ENCODE assay signal across 33 cellular contexts in the genomic region with DNA sequence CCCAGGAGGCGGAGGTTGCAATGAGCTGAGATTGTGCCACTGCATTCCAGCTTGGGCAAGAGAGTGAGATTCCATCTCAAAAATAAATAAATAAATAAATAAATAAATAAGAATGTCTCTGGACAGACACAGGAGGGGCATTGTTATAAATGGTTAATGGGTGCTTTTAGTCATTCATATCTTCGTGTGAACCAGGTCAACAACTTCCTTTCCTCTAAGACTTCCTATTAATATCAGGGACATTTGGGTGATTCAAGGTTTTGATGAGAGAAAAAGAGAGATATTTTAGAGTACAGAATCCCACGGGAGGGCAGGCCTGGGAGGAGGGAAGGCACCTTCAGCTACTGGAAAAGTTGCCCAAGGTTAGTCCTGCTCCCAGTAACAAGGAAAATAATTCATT.
"Had no signal": no experiment of that assay in that cellular context is flagged by ENCODE, and none has a peak within 500 bp of the region (broad histone marks: within the 10 kb centered on the region; RNA-seq: fewer than 3 reads in every experiment).

No MANE protein-coding gene starts in this region.

- H3K27me3 Mint-ChIP-seq: activated B cell treated with CpG ODN at 0.5 μM for 24 hours; activated CD4-positive, alpha-beta memory T cell treated with anti-CD3 and anti-CD28 coated beads for 36 hours; activated CD4-positive, alpha-beta T cell treated with anti-CD3 and anti-CD28 coated beads, Interleukin-2, amount 10 ng/mL, durations not matched to agents 24 days and 14 days; activated CD8-positive, alpha-beta T cell treated with anti-CD3 and anti-CD28 coated beads for 36 hours; activated naive CD4-positive, alpha-beta T cell treated with anti-CD3 and anti-CD28 coated beads, Interleukin-2, amount 10 ng/mL, durations not matched to agents 7 days and 5 days; activated naive CD4-positive, alpha-beta T cell treated with anti-CD3 and anti-CD28 coated beads, Interleukin-2, amount 50 U/mL, for 24 hours; activated naive CD8-positive, alpha-beta T cell; activated naive CD8-positive, alpha-beta T cell treated with anti-CD3 and anti-CD28 coated beads, Interleukin-2, amount 50 U/mL, for 24 hours; activated T-cell treated with anti-CD3 and anti-CD28 coated beads, Interleukin-2, amount 50 U/mL, for 24 hours; central memory CD8-positive, alpha-beta T cell had no signal

- H3K27me3 ChIP-seq: cardiac muscle cell had no signal

- H3K9me3 Mint-ChIP-seq: activated B cell treated with CpG ODN at 0.5 μM for 24 hours; activated CD4-positive, alpha-beta memory T cell treated with anti-CD3 and anti-CD28 coated beads for 36 hours; activated CD4-positive, alpha-beta T cell treated with anti-CD3 and anti-CD28 coated beads, Interleukin-2, amount 10 ng/mL, durations not matched to agents 24 days and 14 days; activated CD8-positive, alpha-beta T cell treated with anti-CD3 and anti-CD28 coated beads for 36 hours; activated naive CD4-positive, alpha-beta T cell treated with anti-CD3 and anti-CD28 coated beads, Interleukin-2, amount 10 ng/mL, durations not matched to agents 7 days and 5 days; activated naive CD4-positive, alpha-beta T cell treated with anti-CD3 and anti-CD28 coated beads, Interleukin-2, amount 50 U/mL, for 24 hours; activated naive CD8-positive, alpha-beta T cell treated with anti-CD3 and anti-CD28 coated beads, Interleukin-2, amount 50 U/mL, for 24 hours; activated T-cell treated with anti-CD3 and anti-CD28 coated beads, Interleukin-2, amount 50 U/mL, for 24 hours; activated T-helper 2 cell treated with anti-CD3 and anti-CD28 coated beads, Interferon-gamma antibody, Interleukin-2, Interleukin-4, amounts not matched to agents 10 μg/mL and 5 μg/mL and 100 μg/mL, durations not matched to agents 14 hours and 24 hours and 36 hours; brain; central memory CD8-positive, alpha-beta T cell; T-helper 1 cell treated with Interleukin-12 subunit alpha and Interleukin-12 subunit beta and Interleukin-4 antibody, amounts not matched to agents 30 μg/mL and 1 μg/mL, for 36 hours; T-helper 2 cell treated with Interferon-gamma antibody and Interleukin-4, amounts not matched to agents 5 μg/mL and 100 μg/mL, for 36 hours had no signal

- H3K27ac Mint-ChIP-seq: activated B cell treated with CpG ODN at 0.5 μM for 24 hours; activated CD4-positive, alpha-beta memory T cell treated with anti-CD3 and anti-CD28 coated beads for 36 hours; activated CD4-positive, alpha-beta T cell treated with anti-CD3 and anti-CD28 coated beads, Interleukin-2, amount 10 ng/mL, durations not matched to agents 24 days and 14 days; activated CD8-positive, alpha-beta T cell treated with anti-CD3 and anti-CD28 coated beads for 36 hours; activated naive CD4-positive, alpha-beta T cell treated with anti-CD3 and anti-CD28 coated beads, Interleukin-2, amount 10 ng/mL, durations not matched to agents 7 days and 5 days; activated naive CD4-positive, alpha-beta T cell treated with anti-CD3 and anti-CD28 coated beads, Interleukin-2, amount 50 U/mL, for 24 hours; activated naive CD8-positive, alpha-beta T cell; activated naive CD8-positive, alpha-beta T cell treated with anti-CD3 and anti-CD28 coated beads, Interleukin-2, amount 50 U/mL, for 24 hours; activated T-cell treated with anti-CD3 and anti-CD28 coated beads, Interleukin-2, amount 50 U/mL, for 24 hours; activated T-helper 2 cell treated with anti-CD3 and anti-CD28 coated beads, Interferon-gamma antibody, Interleukin-2, Interleukin-4, amounts not matched to agents 10 μg/mL and 5 μg/mL and 100 μg/mL, durations not matched to agents 14 hours and 24 hours and 36 hours; brain; T-helper 1 cell treated with Interleukin-12 subunit alpha and Interleukin-12 subunit beta and Interleukin-4 antibody, amounts not matched to agents 30 μg/mL and 1 μg/mL, for 36 hours; T-helper 2 cell treated with Interferon-gamma antibody and Interleukin-4, amounts not matched to agents 5 μg/mL and 100 μg/mL, for 36 hours had no signal

- DNase-seq: activated B cell treated with CpG ODN at 0.5 μM for 24 hours; activated CD4-positive, alpha-beta memory T cell treated with anti-CD3 and anti-CD28 coated beads for 36 hours; activated CD4-positive, alpha-beta T cell treated with anti-CD3 and anti-CD28 coated beads for 4 hours; activated CD4-positive, alpha-beta T cell treated with anti-CD3 and anti-CD28 coated beads, Interleukin-2, amount 10 ng/mL, durations not matched to agents 24 days and 14 days; activated CD4-positive, alpha-beta T cell treated with anti-CD3 and anti-CD28 coated beads, Interleukin-2, amount 50 U/mL, for 1 hour; activated CD4-positive, alpha-beta T cell treated with anti-CD3 and anti-CD28 coated beads, Interleukin-2, amount 50 U/mL, for 4 hours; activated CD4-positive, CD25-positive, alpha-beta regulatory T cell treated with anti-CD3 and anti-CD28 coated beads, Interleukin-2, amount 50 U/mL, for 72 hours; activated CD8-positive, alpha-beta memory T cell treated with anti-CD3 and anti-CD28 coated beads, Interleukin-2, amount 50 U/mL, for 4 hours; activated CD8-positive, alpha-beta T cell treated with anti-CD3 and anti-CD28 coated beads for 36 hours; activated effector memory CD4-positive, alpha-beta T cell treated with Interleukin-2 at 50 U/mL for 16 hours; activated gamma-delta T cell; activated naive CD4-positive, alpha-beta T cell treated with anti-CD3 and anti-CD28 coated beads, Interleukin-2, amount 10 ng/mL, durations not matched to agents 7 days and 5 days; activated naive CD4-positive, alpha-beta T cell treated with Interleukin-2 at 50 U/mL for 16 hours; activated naive CD8-positive, alpha-beta T cell treated with anti-CD3 and anti-CD28 coated beads, Interleukin-2, amount 50 U/mL, for 24 hours; activated T-cell treated with anti-CD3 and anti-CD28 coated beads, Interleukin-2, amount 50 U/mL, for 24 hours; activated T-cell treated with anti-CD3 and anti-CD28 coated beads, Interleukin-2, amount 50 U/mL, for 48 hours; amniotic stem cell; aorta; caudate nucleus; cerebellar nuclear complex; SW 1271; T-helper 1 cell; T-helper 2 cell; T-helper 9 cell had no signal

- ATAC-seq: activated CD8-positive, alpha-beta T cell treated with anti-CD3 and anti-CD28 coated beads for 36 hours; activated naive CD8-positive, alpha-beta T cell treated with anti-CD3 and anti-CD28 coated beads, Interleukin-2, amount 50 U/mL, for 24 hours had no signal

- H3K36me3 ChIP-seq: cardiac muscle cell had no signal

- H3K4me1 Mint-ChIP-seq: activated naive CD4-positive, alpha-beta T cell treated with anti-CD3 and anti-CD28 coated beads, Interleukin-2, amount 10 ng/mL, durations not matched to agents 7 days and 5 days; activated naive CD4-positive, alpha-beta T cell treated with anti-CD3 and anti-CD28 coated beads, Interleukin-2, amount 50 U/mL, for 24 hours; activated naive CD8-positive, alpha-beta T cell treated with anti-CD3 and anti-CD28 coated beads, Interleukin-2, amount 50 U/mL, for 24 hours had no signal

- H3K4me3 Mint-ChIP-seq: activated B cell treated with CpG ODN at 0.5 μM for 24 hours; activated CD4-positive, alpha-beta memory T cell treated with anti-CD3 and anti-CD28 coated beads for 36 hours; activated CD4-positive, alpha-beta T cell treated with anti-CD3 and anti-CD28 coated beads, Interleukin-2, amount 10 ng/mL, durations not matched to agents 24 days and 14 days; activated CD8-positive, alpha-beta T cell treated with anti-CD3 and anti-CD28 coated beads for 36 hours; activated naive CD4-positive, alpha-beta T cell treated with anti-CD3 and anti-CD28 coated beads, Interleukin-2, amount 10 ng/mL, durations not matched to agents 7 days and 5 days; activated naive CD4-positive, alpha-beta T cell treated with anti-CD3 and anti-CD28 coated beads, Interleukin-2, amount 50 U/mL, for 24 hours; activated naive CD8-positive, alpha-beta T cell; activated naive CD8-positive, alpha-beta T cell treated with anti-CD3 and anti-CD28 coated beads, Interleukin-2, amount 50 U/mL, for 24 hours; activated T-cell treated with anti-CD3 and anti-CD28 coated beads, Interleukin-2, amount 50 U/mL, for 24 hours; brain; central memory CD8-positive, alpha-beta T cell; T-helper 1 cell treated with Interleukin-12 subunit alpha and Interleukin-12 subunit beta and Interleukin-4 antibody, amounts not matched to agents 30 μg/mL and 1 μg/mL, for 36 hours; T-helper 2 cell treated with Interferon-gamma antibody and Interleukin-4, amounts not matched to agents 5 μg/mL and 100 μg/mL, for 36 hours had no signal

- H3K4me3 ChIP-seq: cardiac muscle cell had no signal

- H3K27ac ChIP-seq: cardiac muscle cell, VCaP had no signal

- H3K36me3 Mint-ChIP-seq: activated CD4-positive, alpha-beta memory T cell treated with anti-CD3 and anti-CD28 coated beads for 36 hours; activated naive CD4-positive, alpha-beta T cell treated with anti-CD3 and anti-CD28 coated beads, Interleukin-2, amount 10 ng/mL, durations not matched to agents 7 days and 5 days; brain had no signal
